Comparison of ENCODE assay signal across 8 cellular contexts in genomic region chr10:104327745-104328635, GRCh38. TPM values are rescaled to one million over a fixed set of nuclear protein-coding genes. Genes with fewer than 3 reads are reported as not detected.
DNase-seq lines count a peak whose midpoint lies in the region; ATAC-seq and TF ChIP-seq lines count a peak whose summit lies in the region.

No MANE protein-coding gene starts in this region.

- peak overlapping the region; percentile 11 for H2BK5ac ChIP-seq in mesendoderm (ENCODE audit: low read length)

- H3K4me3 ChIP-seq in mesendoderm (ENCODE audit: low read length) (no peak overlapping the region), upper lobe of right lung (no peak overlapping the region)

- H3K23ac ChIP-seq in mesendoderm (ENCODE audit: low read length), result peak overlapping the region; percentile 70

- no peak overlapping the region for H4K5ac ChIP-seq in mesendoderm (ENCODE audit: low read length)

- H3K27ac ChIP-seq in mesendoderm (ENCODE audit: low read depth, low read length) (no peak overlapping the region), upper lobe of right lung (peak overlapping the region; percentile 91)

- H3K27me3 ChIP-seq in mesendoderm (ENCODE audit: insufficient read depth, low read length, poor library complexity) (no peaks in the 10 kb centered on the region), upper lobe of right lung (no peaks in the 10 kb centered on the region)

- H3K79me1 ChIP-seq in mesendoderm (ENCODE audit: low read length), result peaks cover 53% of the 10 kb centered on the region

- intact Hi-C loops in upper lobe of right lung (cut with DNase I), result no loop called here

- no peak for TF ChIP-seq CTCF in upper lobe of right lung (IDR thresholded peaks at IDR 0.05)

- H3K4me2 ChIP-seq in mesendoderm (ENCODE audit: low read length), result peak overlapping the region; percentile 24

- peak overlapping the region; percentile 9 for H3K18ac ChIP-seq in mesendoderm (ENCODE audit: low read length)

- H2BK120ac ChIP-seq in mesendoderm (ENCODE audit: low read depth, low read length), result no peak overlapping the region

- H3K36me3 ChIP-seq in ES-I3 (ENCODE audit: insufficient read depth, low read length) (no peaks in the 10 kb centered on the region), mesendoderm (ENCODE audit: control insufficient read depth, insufficient read depth, low read length) (no peaks in the 10 kb centered on the region), upper lobe of right lung (no peaks in the 10 kb centered on the region)

- no peak overlapping the region for H2BK15ac ChIP-seq in mesendoderm (replicated peaks; ENCODE audit: low read depth)

- H3K4ac ChIP-seq in mesendoderm (ENCODE audit: low read depth, low read length), result no peak overlapping the region

- H3K9ac ChIP-seq in ES-I3 (ENCODE audit: low read depth, low read length) (peak overlapping the region; percentile 26), mesendoderm (ENCODE audit: low read length) (peak overlapping the region; percentile 66)

- H3K4me1 ChIP-seq in ES-I3 (ENCODE audit: insufficient read depth, low read length) (peaks cover 69% of the 10 kb centered on the region), mesendoderm (ENCODE audit: control insufficient read depth, low read depth, low read length) (peaks cover 52% of the 10 kb centered on the region), upper lobe of right lung (peaks cover 100% of the 10 kb centered on the region)

- ATAC-seq in upper lobe of right lung (peak; percentile 0), HG03045 (IDR thresholded peaks at IDR 0.05; ENCODE audit: unreplicated experiment) (no peak), GM18909 (IDR thresholded peaks at IDR 0.05; ENCODE audit: poor library complexity, unreplicated experiment) (no peak)

- no peak overlapping the region for H4K8ac ChIP-seq in mesendoderm (ENCODE audit: low read depth, low read length)

- H2AK5ac ChIP-seq in mesendoderm (ENCODE audit: low read length), result peak overlapping the region; percentile 68

- DNase-seq in dedifferentiated amniotic fluid mesenchymal stem cell (ENCODE audit: extremely low spot score) (peak; percentile 67), mesendoderm (peak; percentile 64), upper lobe of right lung (no peak), NCI-H774 (lab: John Stamatoyannopoulos, UW) (no peak)

- H3K9me3 ChIP-seq in ES-I3 (ENCODE audit: control insufficient read depth, insufficient read depth, low read length) (no peaks in the 10 kb centered on the region), upper lobe of right lung (no peaks in the 10 kb centered on the region)

- H3K79me2 ChIP-seq in mesendoderm (ENCODE audit: control insufficient read depth, insufficient read depth, low read length), result peaks cover 97% of the 10 kb centered on the region

- H3K56ac ChIP-seq in mesendoderm (ENCODE audit: low read length), result peak overlapping the region; percentile 88

- WGBS in mesendoderm (ENCODE audit: extremely low coverage, insufficient coverage, low lambda C conversion rate), result no CpG with 5 or more reads among the region's 20 CpGs

TF ChIP-seq in PFSK-1, 5 proteins besides CTCF, POLR2A, EP300 and RAD21:
- TF ChIP-seq, protein P1, sequence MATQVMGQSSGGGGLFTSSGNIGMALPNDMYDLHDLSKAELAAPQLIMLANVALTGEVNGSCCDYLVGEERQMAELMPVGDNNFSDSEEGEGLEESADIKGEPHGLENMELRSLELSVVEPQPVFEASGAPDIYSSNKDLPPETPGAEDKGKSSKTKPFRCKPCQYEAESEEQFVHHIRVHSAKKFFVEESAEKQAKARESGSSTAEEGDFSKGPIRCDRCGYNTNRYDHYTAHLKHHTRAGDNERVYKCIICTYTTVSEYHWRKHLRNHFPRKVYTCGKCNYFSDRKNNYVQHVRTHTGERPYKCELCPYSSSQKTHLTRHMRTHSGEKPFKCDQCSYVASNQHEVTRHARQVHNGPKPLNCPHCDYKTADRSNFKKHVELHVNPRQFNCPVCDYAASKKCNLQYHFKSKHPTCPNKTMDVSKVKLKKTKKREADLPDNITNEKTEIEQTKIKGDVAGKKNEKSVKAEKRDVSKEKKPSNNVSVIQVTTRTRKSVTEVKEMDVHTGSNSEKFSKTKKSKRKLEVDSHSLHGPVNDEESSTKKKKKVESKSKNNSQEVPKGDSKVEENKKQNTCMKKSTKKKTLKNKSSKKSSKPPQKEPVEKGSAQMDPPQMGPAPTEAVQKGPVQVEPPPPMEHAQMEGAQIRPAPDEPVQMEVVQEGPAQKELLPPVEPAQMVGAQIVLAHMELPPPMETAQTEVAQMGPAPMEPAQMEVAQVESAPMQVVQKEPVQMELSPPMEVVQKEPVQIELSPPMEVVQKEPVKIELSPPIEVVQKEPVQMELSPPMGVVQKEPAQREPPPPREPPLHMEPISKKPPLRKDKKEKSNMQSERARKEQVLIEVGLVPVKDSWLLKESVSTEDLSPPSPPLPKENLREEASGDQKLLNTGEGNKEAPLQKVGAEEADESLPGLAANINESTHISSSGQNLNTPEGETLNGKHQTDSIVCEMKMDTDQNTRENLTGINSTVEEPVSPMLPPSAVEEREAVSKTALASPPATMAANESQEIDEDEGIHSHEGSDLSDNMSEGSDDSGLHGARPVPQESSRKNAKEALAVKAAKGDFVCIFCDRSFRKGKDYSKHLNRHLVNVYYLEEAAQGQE (IDR thresholded peaks at IDR 0.05; ENCODE audit: insufficient read depth in 1 of 2, low read depth in 2 of 2, low read length in 2 of 2), result 0 out of 4 replicates have a peak, but pooled peaks of 1 of the 2 experiments have one; percentile 6
- TF ChIP-seq FOXP2 (optimal IDR thresholded peaks at IDR 0.05; ENCODE audit: borderline replicate concordance, extremely low read depth, extremely low read length, insufficient read depth) (peak; percentile 64), SIN3A (IDR thresholded peaks at IDR 0.05; ENCODE audit: borderline replicate concordance, insufficient read depth, low read length) (no peak)

RNA-seq across cellular contexts. Expression of gene ITPRIP, which starts 10.3 kb away (rescaled TPM):
- polyA plus RNA-seq in PFSK-1 (2012; ENCODE audit: insufficient read length, low read depth), result 95.5 TPM
- polyA plus RNA-seq in mesendoderm (2013, experiment 1 of 2), result 22.8 TPM
- polyA plus RNA-seq in mesendoderm (2013, experiment 2 of 2), result 22.4 TPM
- 34.4 TPM for total RNA-seq in upper lobe of right lung

RNA-seq across cellular contexts. Expression of gene CFAP58, which starts 25.6 kb away (rescaled TPM):
- 0.28 TPM for polyA plus RNA-seq in PFSK-1 (2012; ENCODE audit: insufficient read length, low read depth)
- 1.0 TPM for polyA plus RNA-seq in mesendoderm (2013, experiment 1 of 2)
- polyA plus RNA-seq in mesendoderm (2013, experiment 2 of 2), result 0.85 TPM
- 0.14 TPM for total RNA-seq in upper lobe of right lung

RNA-seq across cellular contexts. Expression of gene GSTO2, which starts 59.0 kb away (rescaled TPM):
- 1.1 TPM for polyA plus RNA-seq in PFSK-1 (2012; ENCODE audit: insufficient read length, low read depth)
- polyA plus RNA-seq in mesendoderm (2013, experiment 1 of 2), result 13.4 TPM
- polyA plus RNA-seq in mesendoderm (2013, experiment 2 of 2), result 11.0 TPM
- 9.1 TPM for total RNA-seq in upper lobe of right lung

Comparison
In these comparisons a context has a peak if more than half of its experiments do, and no peak if none do; other contexts are left out.
1. DNase-seq: peak in dedifferentiated amniotic fluid mesenchymal stem cell (single experiment) and mesendoderm (single experiment); none in upper lobe of right lung (single experiment) and NCI-H774 (single experiment).